Comparison of ENCODE assay signal across 16 cellular contexts in genomic region chr1:183739082-183739481, GRCh38.
DNase-seq lines count a peak whose midpoint lies in the region; ATAC-seq and TF ChIP-seq lines count a peak whose summit lies in the region.
"Had no signal": no experiment of that assay in that cellular context is flagged by ENCODE, and none has a peak within 500 bp of the region (broad histone marks: within the 10 kb centered on the region; RNA-seq: fewer than 3 reads in every experiment).

No MANE protein-coding gene starts in this region.

- ATAC-seq in SK-N-SH treated with all-trans-retinoic acid at 6 μM for 48 hours, result peak; percentile 40; the same call in 2 of the 3 replicates
- peak; percentile 32; the same call in 1 of the 2 replicates for ATAC-seq in HCT116
- no peak for ATAC-seq in foreskin keratinocyte
- ATAC-seq in HG02981 (IDR thresholded peaks at IDR 0.05; ENCODE audit: unreplicated experiment), result no peak
- ATAC-seq: A549, K562 had no signal

- H3K27ac ChIP-seq in SK-N-SH (ENCODE audit: low read depth in 2 of 2, low read length in 1 of 2) (no peak overlapping the region), HCT116 (ENCODE audit: low read depth, low read length) (no peak overlapping the region), OCI-LY3 (ENCODE audit: low read length) (no peak overlapping the region), foreskin keratinocyte (no peak overlapping the region)
- H3K27ac ChIP-seq: A549, C4-2B had no signal

- DNase-seq in SK-N-SH (no peak), HCT116 (ENCODE audit: low read depth, low spot score) (no peak), foreskin keratinocyte (no peak)
- DNase-seq in activated T-cell treated with anti-CD3 and anti-CD28 coated beads, Interleukin-2, amount 50 U/mL, for 1 hour, result no peak
- DNase-seq in activated CD4-positive, CD25-positive, alpha-beta regulatory T cell (lab: John Stamatoyannopoulos, UW), result no peak
- DNase-seq: HCEC 1CT, NCI-H1105 treated with DMSO at 0.1 percent for 48 hours, NCI-H187, NCI-H82 had no signal

- no peak overlapping the region for H2AFZ ChIP-seq in SK-N-SH (ENCODE audit: low read depth)
- H2AFZ ChIP-seq in HCT116 (ENCODE audit: low read depth, low read length, poor library complexity, severe bottlenecking), result no peak overlapping the region
- H2AFZ ChIP-seq in OCI-LY3 (ENCODE audit: low read depth, low read length), result no peak overlapping the region

- BruUV-seq in HCT116 (replicated peaks; lab: Mats Ljungman, UMichigan), result no TSS peak

- H3K4me1 ChIP-seq in SK-N-SH (ENCODE audit: control insufficient read depth in 1 of 2, insufficient read depth in 2 of 2, low read depth in 1 of 2, low read length in 1 of 2), result peaks cover 0 to 3% of the 10 kb centered on the region in 2 experiments; a peak in 3 of 4 replicates
- no peaks in the 10 kb centered on the region for H3K4me1 ChIP-seq in HCT116 (ENCODE audit: control insufficient read depth in 1 of 2, insufficient read depth in 2 of 2, low read length in 2 of 2)
- H3K4me1 ChIP-seq in OCI-LY3 (ENCODE audit: low read length), result no peaks in the 10 kb centered on the region
- H3K4me1 ChIP-seq in foreskin keratinocyte, result no peaks in the 10 kb centered on the region

- H3F3A ChIP-seq in SK-N-SH (replicated peaks; ENCODE audit: insufficient read depth), result no peaks in the 10 kb centered on the region

- no peak overlapping the region for H3K4me3 ChIP-seq in SK-N-SH (ENCODE audit: low read depth in 2 of 2, low read length in 1 of 2)
- H3K4me3 ChIP-seq in HCT116 (replicated peaks in 1 of 2; ENCODE audit: low read depth in 1 of 2, low read length in 2 of 2), result no peak overlapping the region
- H3K4me3 ChIP-seq in OCI-LY3 (ENCODE audit: low read length), result no peak overlapping the region
- H3K4me3 ChIP-seq: A549, K562, SJSA1 had no signal

- no peak for TF ChIP-seq POLR2A in HCT116 (IDR thresholded peaks at IDR 0.05; ENCODE audit: borderline replicate concordance, extremely low read depth, insufficient read depth, insufficient read length)

- H3K9ac ChIP-seq in SK-N-SH (no peak overlapping the region), HCT116 (ENCODE audit: low read length) (no peak overlapping the region), OCI-LY3 (ENCODE audit: low read length) (no peak overlapping the region)

- CTCF ChIA-PET in SK-N-SH (lab: Yijun Ruan, JAX), result interaction anchor here (0.9 to 1.4 kb wide), 3 partner anchors 66 to 177 kb away, joined by 3 to 4 read pairs (median 4); partner anchors contain the start of gene RGL1
- CTCF ChIA-PET in HCT116 (lab: Charles Lee), result no interaction called here

- WGBS in SK-N-SH (ENCODE audit: low lambda C conversion rate), result 100% methylated on average over 2 of the region's 2 CpGs

- intact Hi-C loops in HCT116 (cut with micrococcal nuclease), result no loop called here

- H3K9me2 ChIP-seq in SK-N-SH, result no peaks in the 10 kb centered on the region
- no peaks in the 10 kb centered on the region for H3K9me2 ChIP-seq in HCT116 (ENCODE audit: insufficient read depth)

- no peaks in the 10 kb centered on the region for H3K79me2 ChIP-seq in SK-N-SH (ENCODE audit: insufficient read depth)
- H3K79me2 ChIP-seq in HCT116 (ENCODE audit: insufficient read depth, low read length), result no peaks in the 10 kb centered on the region
- H3K79me2 ChIP-seq in OCI-LY3 (ENCODE audit: low read length), result no peaks in the 10 kb centered on the region

- H3K4me2 ChIP-seq in SK-N-SH (no peak overlapping the region), HCT116 (ENCODE audit: low read length) (no peak overlapping the region), OCI-LY3 (ENCODE audit: low read length) (no peak overlapping the region)
- H3K4me2 ChIP-seq: A549 had no signal

- TF ChIP-seq EP300 in SK-N-SH (IDR thresholded peaks at IDR 0.05; ENCODE audit: borderline replicate concordance in 1 of 2, low read depth in 1 of 2, low read length in 1 of 2), result no peak

- peaks cover 0 to 3% of the 10 kb centered on the region in 2 experiments for H3K36me3 ChIP-seq in SK-N-SH (replicated peaks in 1 of 2; ENCODE audit: control insufficient read depth in 1 of 2, insufficient read depth in 2 of 2, low read length in 1 of 2)
- H3K36me3 ChIP-seq in HCT116 (ENCODE audit: control insufficient read depth in 1 of 2, insufficient read depth in 2 of 2, low read length in 2 of 2), result no peaks in the 10 kb centered on the region
- no peaks in the 10 kb centered on the region for H3K36me3 ChIP-seq in OCI-LY3 (replicated peaks; ENCODE audit: low read depth, low read length)
- H3K36me3 ChIP-seq: SJSA1 had no signal

- TF ChIP-seq CTCF in SK-N-SH (IDR thresholded peaks at IDR 0.05) (no peak), HCT116 (IDR thresholded peaks at IDR 0.05 in 2 of 3, conservative IDR thresholded peaks at IDR 0.05 in 1 of 3; ENCODE audit: borderline replicate concordance in 1 of 3, insufficient read depth in 1 of 3, low read depth in 2 of 3, low read length in 2 of 3) (no peak), OCI-LY3 (IDR thresholded peaks at IDR 0.05; ENCODE audit: low read depth, low read length) (peak; percentile 21; the same call in 1 of the 2 replicates), foreskin keratinocyte (conservative IDR thresholded peaks at IDR 0.05) (peak; percentile 26)

- POLR2A ChIA-PET in SK-N-SH (lab: Yijun Ruan, JAX) (no interaction called here), HCT116 (lab: Charles Lee) (no interaction called here)

- no peak for TF ChIP-seq RAD21 in SK-N-SH (IDR thresholded peaks at IDR 0.05; ENCODE audit: low read length)
- peak; percentile 33; the same call in 1 of the 2 replicates for TF ChIP-seq RAD21 in HCT116 (IDR thresholded peaks at IDR 0.05; ENCODE audit: low read depth)

- H4K20me1 ChIP-seq in SK-N-SH (ENCODE audit: insufficient read depth) (no peaks in the 10 kb centered on the region), HCT116 (ENCODE audit: insufficient read depth) (no peaks in the 10 kb centered on the region), OCI-LY3 (ENCODE audit: insufficient read depth, low read length) (no peaks in the 10 kb centered on the region)

- H3K9me3 ChIP-seq in SK-N-SH (no peaks in the 10 kb centered on the region), HCT116 (ENCODE audit: control insufficient read depth in 1 of 2, insufficient read depth in 1 of 2, low read depth in 1 of 2, low read length in 2 of 2) (no peaks in the 10 kb centered on the region), OCI-LY3 (ENCODE audit: insufficient read depth, low read length) (no peaks in the 10 kb centered on the region)
- H3K9me3 ChIP-seq: A549, SJSA1 had no signal

- RAD21 ChIA-PET in HCT116 (lab: Charles Lee; ENCODE audit: low non-redundant PET in 1 of 2, low total read pairs in 2 of 2, uncharacterized antibody in 2 of 2, unreplicated experiment in 2 of 2), result no interaction called here

- H3K27me3 ChIP-seq in SK-N-SH (ENCODE audit: insufficient read depth) (no peaks in the 10 kb centered on the region), HCT116 (ENCODE audit: insufficient read depth, low read length) (no peaks in the 10 kb centered on the region), OCI-LY3 (ENCODE audit: low read depth, low read length) (peaks cover 9% of the 10 kb centered on the region; the same call in 1 of the 2 replicates), foreskin keratinocyte (peaks cover 18% of the 10 kb centered on the region)
- H3K27me3 ChIP-seq: SJSA1 had no signal

TF ChIP-seq in SK-N-SH, 30 proteins besides CTCF, POLR2A, EP300 and RAD21 (continues in another document):
- TF ChIP-seq FOXJ3 (CRISPR knock-in tag; IDR thresholded peaks at IDR 0.05) (no peak), RCOR1 (IDR thresholded peaks at IDR 0.05; ENCODE audit: low read length) (no peak), TCF12 (IDR thresholded peaks at IDR 0.05) (no peak), USF1 (IDR thresholded peaks at IDR 0.05; ENCODE audit: borderline replicate concordance, low read depth) (no peak), NFIC (IDR thresholded peaks at IDR 0.05; ENCODE audit: borderline replicate concordance) (no peak)

TF ChIP-seq in HCT116, 20 proteins besides CTCF, POLR2A, EP300 and RAD21 (continues in another document):
- TF ChIP-seq MAX (IDR thresholded peaks at IDR 0.05) (no peak), POLR2AphosphoS5 (IDR thresholded peaks at IDR 0.05; ENCODE audit: low read depth, low read length) (no peak), CEBPB (IDR thresholded peaks at IDR 0.05; ENCODE audit: low read depth) (no peak), ZNF274 (IDR thresholded peaks at IDR 0.05; ENCODE audit: low read depth, low read length) (no peak), SRF (IDR thresholded peaks at IDR 0.05; ENCODE audit: low read depth) (no peak), ZBTB33 (IDR thresholded peaks at IDR 0.05; ENCODE audit: extremely low read depth, insufficient replicate concordance, low read length) (no peak), ATF3 (IDR thresholded peaks at IDR 0.05) (no peak), ELF1 (IDR thresholded peaks at IDR 0.05; ENCODE audit: borderline replicate concordance, low read depth) (no peak), EGR1 (IDR thresholded peaks at IDR 0.05; ENCODE audit: low read depth) (no peak), FOSL1 (IDR thresholded peaks at IDR 0.05; ENCODE audit: low read depth) (no peak), EZH2 (IDR thresholded peaks at IDR 0.05) (no peak), SIN3A (IDR thresholded peaks at IDR 0.05; ENCODE audit: low read depth) (no peak), SP1 (IDR thresholded peaks at IDR 0.05; ENCODE audit: low read depth) (no peak), ZFX (IDR thresholded peaks at IDR 0.05) (no peak), CBX3 (IDR thresholded peaks at IDR 0.05; ENCODE audit: low read depth) (no peak)

Comparison
In these comparisons a context has a peak if more than half of its experiments do, and no peak if none do; other contexts are left out.
1. ATAC-seq: peak in SK-N-SH treated with all-trans-retinoic acid at 6 μM for 48 hours (single experiment) and HCT116 (single experiment); none in foreskin keratinocyte (single experiment) and HG02981 (single experiment).
2. CTCF ChIP-seq: peak in OCI-LY3 (single experiment) and foreskin keratinocyte (single experiment); none in SK-N-SH (single experiment) and HCT116 (0 of 3).